In genomic region chr18:69000366-69000765, GRCh38 we compare ENCODE assay signal across 19 cellular contexts.
"Had no signal": no experiment of that assay in that cellular context is flagged by ENCODE, and none has a peak within 500 bp of the region (broad histone marks: within the 10 kb centered on the region; RNA-seq: fewer than 3 reads in every experiment).

No MANE protein-coding gene starts in this region.

- DNase-seq: activated B cell treated with CpG ODN at 0.5 μM for 24 hours; activated CD4-positive, alpha-beta memory T cell treated with anti-CD3 and anti-CD28 coated beads for 36 hours; activated CD4-positive, alpha-beta T cell treated with anti-CD3 and anti-CD28 coated beads for 4 hours; activated naive CD4-positive, alpha-beta T cell treated with Interleukin-2 at 50 U/mL for 16 hours; activated naive CD8-positive, alpha-beta T cell treated with anti-CD3 and anti-CD28 coated beads for 36 hours; activated T-cell treated with anti-CD3 and anti-CD28 coated beads, Interleukin-2, amount 50 U/mL, for 48 hours; amygdala; effector CD8-positive, alpha-beta T cell; gastrocnemius medialis; head of caudate nucleus; lower lobe of right lung; natural killer cell; spleen; stimulated activated CD4-positive, alpha-beta T cell treated with anti-CD3 and anti-CD28 coated beads, Interleukin-4, amount 100 ng/mL, for 1 hour; stimulated activated naive CD4-positive, alpha-beta T cell; T-helper 17 cell; testis; uterus had no signal

- H3K4me1 ChIP-seq: gastrocnemius medialis, lower lobe of right lung, spleen, testis, uterus had no signal

- H3K4me3 ChIP-seq: gastrocnemius medialis, lower lobe of right lung, spleen, testis, uterus had no signal

- H3K9me3 ChIP-seq: gastrocnemius medialis, lower lobe of right lung, spleen, testis, uterus had no signal

- H3K27me3 ChIP-seq: gastrocnemius medialis, spleen, testis, uterus had no signal

- H3K27ac ChIP-seq: gastrocnemius medialis, lower lobe of right lung, spleen, testis, uterus had no signal

- ATAC-seq: gastrocnemius medialis, left lobe of liver, lower lobe of right lung, natural killer cell, T-helper 17 cell had no signal

- H3K36me3 ChIP-seq: gastrocnemius medialis, lower lobe of right lung, spleen, uterus had no signal
